8 cellular contexts compared by ENCODE assay signal in genomic region chr19:43594710-43595604, GRCh38. TPM values are rescaled to one million over a fixed set of nuclear protein-coding genes. Genes with fewer than 3 reads are reported as not detected.
DNase-seq lines count a peak whose midpoint lies in the region; TF ChIP-seq lines count a peak whose summit lies in the region.

No MANE protein-coding gene starts in this region.

- no peaks in the 10 kb centered on the region for H3K27me3 ChIP-seq in CD4-positive, alpha-beta memory T cell (ENCODE audit: insufficient read depth, low read length)
- no peaks in the 10 kb centered on the region for H3K27me3 ChIP-seq in muscle layer of duodenum (ENCODE audit: low read depth, low read length)

- peaks cover 22% of the 10 kb centered on the region for H3K36me3 ChIP-seq in CD4-positive, alpha-beta memory T cell (ENCODE audit: insufficient read depth, low read length)
- H3K36me3 ChIP-seq in muscle layer of duodenum (ENCODE audit: control insufficient read depth in 1 of 2, insufficient read depth in 2 of 2, low read length in 2 of 2): peaks cover 12 to 53% of the 10 kb centered on the region in 2 donors

- peak overlapping the region; percentile 93 to 98 (median 95) for H3K4me3 Mint-ChIP-seq in CD4-positive, alpha-beta memory T cell

- H3K9me3 ChIP-seq in CD4-positive, alpha-beta memory T cell (ENCODE audit: control insufficient read depth in 1 of 2, low read length in 2 of 2): no peaks in the 10 kb centered on the region
- H3K9me3 ChIP-seq in muscle layer of duodenum (ENCODE audit: control insufficient read depth in 1 of 2, low read length in 2 of 2): no peaks in the 10 kb centered on the region

- intact Hi-C loops in CD4-positive, alpha-beta memory T cell (cut with micrococcal nuclease): loop anchor here (1.0 to 5.0 kb wide), 4 partner anchors 68 to 156 kb away; partner anchors contain the start of gene ETHE1

- no peaks in the 10 kb centered on the region for H3K27me3 Mint-ChIP-seq in CD4-positive, alpha-beta memory T cell

- peaks cover 4 to 42% of the 10 kb centered on the region in 2 donors for H3K36me3 Mint-ChIP-seq in CD4-positive, alpha-beta memory T cell

- peak overlapping the region; percentile 93 for H3K27ac ChIP-seq in CD4-positive, alpha-beta memory T cell (ENCODE audit: low read depth, low read length)
- peak overlapping the region; percentile 98 for H3K27ac ChIP-seq in muscle layer of duodenum (ENCODE audit: low read length)

- H3K4me1 Mint-ChIP-seq in CD4-positive, alpha-beta memory T cell: peaks cover 24 to 53% (median 37%) of the 10 kb centered on the region in 4 donors

- peak; percentile 90 for TF ChIP-seq CTCF in epithelial cell of esophagus (IDR thresholded peaks at IDR 0.05; ENCODE audit: insufficient read depth, low read depth, low read length, missing control alignments)

- H3K27ac Mint-ChIP-seq in CD4-positive, alpha-beta memory T cell: peak overlapping the region; percentile 100

- H3K9me3 Mint-ChIP-seq in CD4-positive, alpha-beta memory T cell: no peaks in the 10 kb centered on the region

- peaks cover 26% of the 10 kb centered on the region for H3K4me1 ChIP-seq in CD4-positive, alpha-beta memory T cell (ENCODE audit: insufficient read depth, low read length)
- H3K4me1 ChIP-seq in muscle layer of duodenum (ENCODE audit: control insufficient read depth in 1 of 2, insufficient read depth in 2 of 2, low read length in 2 of 2): peaks cover 7 to 38% of the 10 kb centered on the region in 2 donors

- POLR2A ChIA-PET in CD4-positive, alpha-beta memory T cell (lab: Charles Lee; ENCODE audit: partially characterized antibody): interaction anchor here (0.9 to 5.1 kb wide), 21 partner anchors 10 to 190 kb away, joined by 3 to 61 read pairs (median 6); partner anchors contain the start of genes PINLYP, PLAUR, XRCC1 and ZNF428
- POLR2A ChIA-PET in HEK293T (lab: Yijun Ruan, JAX): interaction anchor here (0.7 to 2.2 kb wide), 8 partner anchors 17 to 163 kb away, joined by 3 to 16 read pairs (median 3); partner anchors contain the start of genes PINLYP and XRCC1

- DNase-seq in CD4-positive, alpha-beta memory T cell: peak; percentile 77 to 86 (median 80)
- DNase-seq in HEK293T (ENCODE audit: extremely low spot score) (peak; percentile 75), NOMO-1 treated with DMSO at 0.1 percent for 48 hours (lab: John Stamatoyannopoulos, UW; ENCODE audit: unreplicated experiment) (peak; percentile 68), epithelial cell of esophagus (ENCODE audit: low read depth) (peak; percentile 79)
- peak; percentile 73 for DNase-seq in activated CD8-positive, alpha-beta memory T cell treated with anti-CD3 and anti-CD28 coated beads, Interleukin-2, amount 50 U/mL, for 4 hours
- DNase-seq in stimulated activated CD8-positive, alpha-beta memory T cell treated with anti-CD3 and anti-CD28 coated beads, Interleukin-7, amount 100 ng/mL, for 48 hours (ENCODE audit: extremely low read depth in 1 of 2, low read depth in 1 of 2): peak; percentile 54 to 55
- DNase-seq in NK-92 treated with Interleukin-12 subunit alpha and Interleukin-12 subunit beta, amount 100 ng/mL, for 24 hours (lab: John Stamatoyannopoulos, UW): no peak

- peak overlapping the region; percentile 50 to 98 for H3K4me3 ChIP-seq in CD4-positive, alpha-beta memory T cell (ENCODE audit: low read length in 2 of 2)
- peak overlapping the region; percentile 59 for H3K4me3 ChIP-seq in epithelial cell of esophagus (ENCODE audit: low read length)
- peak overlapping the region; percentile 78 to 88 for H3K4me3 ChIP-seq in muscle layer of duodenum (ENCODE audit: low read depth in 1 of 2, low read length in 2 of 2)

- CTCF ChIA-PET in CD4-positive, alpha-beta memory T cell (lab: Charles Lee; ENCODE audit: partially characterized antibody): interaction anchor here (0.6 to 7.2 kb wide), 36 partner anchors 10 to 215 kb away, joined by 3 to 245 read pairs (median 7); partner anchors contain the start of genes PHLDB3, PINLYP, XRCC1 and ZNF575
- CTCF ChIA-PET in HEK293T (lab: Yijun Ruan, JAX): interaction anchor here (0.7 to 2.1 kb wide), 11 partner anchors 10 to 159 kb away, joined by 3 to 6 read pairs (median 4); no protein-coding TSS in a partner anchor

TF ChIP-seq in HEK293T, 16 proteins besides CTCF, POLR2A, EP300 and RAD21:
- TF ChIP-seq TARDBP (IDR thresholded peaks at IDR 0.05): no peak
- no peak for TF ChIP-seq BHLHE40 (IDR thresholded peaks at IDR 0.05; ENCODE audit: borderline replicate concordance)
- no peak for TF ChIP-seq ZNF384 (IDR thresholded peaks at IDR 0.05)
- no peak for TF ChIP-seq PKNOX1 (IDR thresholded peaks at IDR 0.05)
- TF ChIP-seq SUZ12 (IDR thresholded peaks at IDR 0.05): no peak
- no peak for TF ChIP-seq SP1 (IDR thresholded peaks at IDR 0.05)
- no peak for TF ChIP-seq NFRKB (IDR thresholded peaks at IDR 0.05)
- TF ChIP-seq ARNT (IDR thresholded peaks at IDR 0.05): no peak
- TF ChIP-seq FOXM1 (IDR thresholded peaks at IDR 0.05; ENCODE audit: borderline replicate concordance): no peak
- TF ChIP-seq FOXK2 (IDR thresholded peaks at IDR 0.05): no peak
- no peak for TF ChIP-seq LEF1 (IDR thresholded peaks at IDR 0.05; ENCODE audit: borderline replicate concordance)
- no peak for TF ChIP-seq ELF4 (IDR thresholded peaks at IDR 0.05)
- TF ChIP-seq L3MBTL2 (conservative IDR thresholded peaks at IDR 0.05): no peak
- TF ChIP-seq FOXA1 (IDR thresholded peaks at IDR 0.05): no peak
- no peak for TF ChIP-seq HDGF (IDR thresholded peaks at IDR 0.05; ENCODE audit: borderline replicate concordance)
- TF ChIP-seq CTBP1 (IDR thresholded peaks at IDR 0.05; ENCODE audit: borderline replicate concordance): no peak
TF ChIP-seq in HEK293T: peak in this region for 0.

RNA-seq across cellular contexts. Expression of gene IRGQ, which starts 1.0 kb away (rescaled TPM):
- total RNA-seq in CD4-positive, alpha-beta memory T cell: 10 to 100 TPM; 16.5 to 17.9 TPM
- polyA plus RNA-seq in CD4-positive, alpha-beta memory T cell: 1 to 10 TPM in 1 of 2 donors, under 1 TPM in 1; 0.37 to 2.2 TPM

RNA-seq across cellular contexts. Expression of gene ZNF576, which starts 1.4 kb away (rescaled TPM):
- total RNA-seq in CD4-positive, alpha-beta memory T cell: 10 to 100 TPM; 18.4 to 18.6 TPM
- 10 to 100 TPM in 1 of 2 donors, 1 to 10 TPM in 1; 8.4 to 13.0 TPM for polyA plus RNA-seq in CD4-positive, alpha-beta memory T cell

RNA-seq across cellular contexts. Expression of gene SRRM5, which starts 16.9 kb away (rescaled TPM):
- under 1 TPM; 0.83 to 0.99 TPM for total RNA-seq in CD4-positive, alpha-beta memory T cell
- polyA plus RNA-seq in CD4-positive, alpha-beta memory T cell: under 1 TPM in 1 of 2 donors, not detected in 1; 0.10 TPM

RNA-seq across cellular contexts. Expression of gene PINLYP, which starts 19.4 kb away (rescaled TPM):
- total RNA-seq in CD4-positive, alpha-beta memory T cell: under 1 TPM; 0.33 to 0.84 TPM
- 1 to 10 TPM in 1 of 2 donors, not detected in 1; 1.3 TPM for polyA plus RNA-seq in CD4-positive, alpha-beta memory T cell

RNA-seq across cellular contexts. Expression of gene XRCC1, which starts 19.6 kb away (rescaled TPM):
- 10 to 100 TPM; 33.4 to 41.0 TPM for total RNA-seq in CD4-positive, alpha-beta memory T cell
- 10 to 100 TPM; 16.3 to 29.1 TPM for polyA plus RNA-seq in CD4-positive, alpha-beta memory T cell
